In genomic region chr5:10257870-10258269, GRCh38 we compare ENCODE assay signal across 13 cellular contexts.
"Had no signal": no experiment of that assay in that cellular context is flagged by ENCODE, and none has a peak within 500 bp of the region (broad histone marks: within the 10 kb centered on the region; RNA-seq: fewer than 3 reads in every experiment).

No MANE protein-coding gene starts in this region.

- H3K27ac ChIP-seq: brain microvascular endothelial cell, esophagus muscularis mucosa, parathyroid adenoma, SJSA1 had no signal

- H3K27me3 ChIP-seq: brain microvascular endothelial cell, esophagus muscularis mucosa, SJSA1 had no signal

- H3K4me3 Mint-ChIP-seq: naive B cell had no signal

- H3K27me3 Mint-ChIP-seq: naive B cell had no signal

- H3K4me3 ChIP-seq: esophagus muscularis mucosa, SJSA1 had no signal

- H3K9me3 Mint-ChIP-seq: naive B cell had no signal

- H3K9me3 ChIP-seq: esophagus muscularis mucosa, SJSA1 had no signal

- DNase-seq: activated CD8-positive, alpha-beta memory T cell treated with anti-CD3 and anti-CD28 coated beads, Interleukin-2, amount 50 U/mL, for 48 hours; activated gamma-delta T cell treated with Interleukin-2 at 50 U/mL for 16 hours; brain microvascular endothelial cell; cerebellar nuclear complex; dermis blood vessel endothelial cell; left colon; naive B cell; retina; stimulated activated CD4-positive, alpha-beta T cell treated with anti-CD3 and anti-CD28 coated beads, Interleukin-4, amount 100 ng/mL, for 1 hour; stimulated activated CD8-positive, alpha-beta memory T cell treated with anti-CD3 and anti-CD28 coated beads, Interleukin-4, amount 100 ng/mL, for 48 hours had no signal

- ATAC-seq: left colon had no signal
